Comparison of ENCODE assay signal across 14 cellular contexts in genomic region chr9:89807682-89808075, GRCh38.
"Had no signal": no experiment of that assay in that cellular context is flagged by ENCODE, and none has a peak within 500 bp of the region (broad histone marks: within the 10 kb centered on the region; RNA-seq: fewer than 3 reads in every experiment).

No MANE protein-coding gene starts in this region.

- H3K27me3 ChIP-seq: colonic mucosa had no signal

- H3K4me1 ChIP-seq: colonic mucosa had no signal

- H3K27ac Mint-ChIP-seq: activated naive CD4-positive, alpha-beta T cell treated with anti-CD3 and anti-CD28 coated beads, Interleukin-2, amount 10 ng/mL, durations not matched to agents 7 days and 5 days; activated T-helper 2 cell treated with anti-CD3 and anti-CD28 coated beads, Interferon-gamma antibody, Interleukin-2, Interleukin-4, amounts not matched to agents 10 μg/mL and 5 μg/mL and 100 μg/mL, durations not matched to agents 14 hours and 24 hours and 36 hours; stimulated activated effector memory CD8-positive, alpha-beta T cell treated with anti-CD3 and anti-CD28 coated beads, Interleukin-12 subunit alpha, Interleukin-12 subunit beta, amount 100 ng/mL, for 72 hours had no signal

- H3K9me3 ChIP-seq: colonic mucosa, esophagus squamous epithelium, tibial artery had no signal

- H3K36me3 Mint-ChIP-seq: activated naive CD4-positive, alpha-beta T cell treated with anti-CD3 and anti-CD28 coated beads, Interleukin-2, amount 10 ng/mL, durations not matched to agents 7 days and 5 days; stimulated activated effector memory CD8-positive, alpha-beta T cell treated with anti-CD3 and anti-CD28 coated beads, Interleukin-12 subunit alpha, Interleukin-12 subunit beta, amount 100 ng/mL, for 72 hours had no signal

- H3K9me3 Mint-ChIP-seq: activated naive CD4-positive, alpha-beta T cell treated with anti-CD3 and anti-CD28 coated beads, Interleukin-2, amount 10 ng/mL, durations not matched to agents 7 days and 5 days; activated T-helper 2 cell treated with anti-CD3 and anti-CD28 coated beads, Interferon-gamma antibody, Interleukin-2, Interleukin-4, amounts not matched to agents 10 μg/mL and 5 μg/mL and 100 μg/mL, durations not matched to agents 14 hours and 24 hours and 36 hours; stimulated activated effector memory CD8-positive, alpha-beta T cell treated with anti-CD3 and anti-CD28 coated beads, Interleukin-12 subunit alpha, Interleukin-12 subunit beta, amount 100 ng/mL, for 72 hours had no signal

- DNase-seq: activated CD4-positive, alpha-beta T cell treated with anti-CD3 and anti-CD28 coated beads, Interleukin-2, amount 50 U/mL, for 1 hour; activated naive CD4-positive, alpha-beta T cell treated with anti-CD3 and anti-CD28 coated beads, Interleukin-2, amount 10 ng/mL, durations not matched to agents 7 days and 5 days; activated T-cell treated with anti-CD3 and anti-CD28 coated beads for 4 hours; colonic mucosa; esophagus squamous epithelium; hippocampal formation; kidney; left ventricle myocardium superior; mesendoderm; T-helper 9 cell had no signal

- H3K36me3 ChIP-seq: colonic mucosa, esophagus squamous epithelium, tibial artery had no signal

- H3K27ac ChIP-seq: colonic mucosa, esophagus squamous epithelium, tibial artery had no signal

- H3K4me3 ChIP-seq: colonic mucosa, esophagus squamous epithelium, tibial artery had no signal

- H3K4me1 Mint-ChIP-seq: activated naive CD4-positive, alpha-beta T cell treated with anti-CD3 and anti-CD28 coated beads, Interleukin-2, amount 10 ng/mL, durations not matched to agents 7 days and 5 days; stimulated activated effector memory CD8-positive, alpha-beta T cell treated with anti-CD3 and anti-CD28 coated beads, Interleukin-12 subunit alpha, Interleukin-12 subunit beta, amount 100 ng/mL, for 72 hours had no signal

- ATAC-seq: activated CD4-positive, CD25-positive, alpha-beta regulatory T cell treated with anti-CD3 and anti-CD28 coated beads, Interleukin-2, amount 50 U/mL, for 24 hours; left ventricle myocardium superior; stimulated activated effector memory CD8-positive, alpha-beta T cell treated with anti-CD3 and anti-CD28 coated beads, Interleukin-12 subunit alpha, Interleukin-12 subunit beta, amount 100 ng/mL, for 72 hours had no signal

- H3K4me3 Mint-ChIP-seq: activated naive CD4-positive, alpha-beta T cell treated with anti-CD3 and anti-CD28 coated beads, Interleukin-2, amount 10 ng/mL, durations not matched to agents 7 days and 5 days; stimulated activated effector memory CD8-positive, alpha-beta T cell treated with anti-CD3 and anti-CD28 coated beads, Interleukin-12 subunit alpha, Interleukin-12 subunit beta, amount 100 ng/mL, for 72 hours had no signal
